8 cellular contexts compared by ENCODE assay signal in the genomic region with DNA sequence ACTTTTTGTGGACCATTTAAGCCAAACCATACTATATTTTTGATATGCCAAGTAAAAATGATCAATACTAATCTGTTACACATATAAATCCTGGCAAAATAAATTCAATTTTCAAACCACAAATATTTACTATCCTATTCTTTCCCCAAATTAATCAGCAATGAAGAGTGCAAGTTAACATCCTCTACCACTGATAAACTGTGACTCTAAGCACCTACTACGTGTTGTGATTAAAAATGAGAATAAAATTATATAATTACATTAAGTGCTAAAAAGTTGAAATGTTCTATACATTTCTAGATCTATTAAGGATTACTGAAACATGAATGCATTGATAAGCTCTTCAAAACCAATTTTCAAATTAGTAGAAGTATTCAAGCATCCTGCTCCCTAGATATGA. TPM values are rescaled to one million over a fixed set of nuclear protein-coding genes. Genes with fewer than 3 reads are reported as not detected.
DNase-seq lines count a peak whose midpoint lies in the region; ATAC-seq and TF ChIP-seq lines count a peak whose summit lies in the region.

No MANE protein-coding gene starts in this region.

- peaks cover 20% of the 10 kb centered on the region for H3K4me1 ChIP-seq in CD8-positive, alpha-beta T cell (ENCODE audit: insufficient read depth, low read length)
- no peaks in the 10 kb centered on the region for H3K4me1 ChIP-seq in ectodermal cell (ENCODE audit: control insufficient read depth, insufficient read depth, low read length)
- H3K4me1 ChIP-seq in neuron (ENCODE audit: insufficient read depth, low read length), result no peaks in the 10 kb centered on the region

- H3K4me3 ChIP-seq in CD8-positive, alpha-beta T cell (ENCODE audit: low read depth, low read length), result peak overlapping the region; percentile 41
- peak overlapping the region; percentile 91 for H3K4me3 ChIP-seq in NB4 (ENCODE audit: low read depth, low read length)
- peak overlapping the region; percentile 58 for H3K4me3 ChIP-seq in ectodermal cell (ENCODE audit: insufficient read depth, low read depth, low read length)
- peak overlapping the region; percentile 96 for H3K4me3 ChIP-seq in neuron (ENCODE audit: low read length)

- no peak overlapping the region for H2AFZ ChIP-seq in neuron (ENCODE audit: low read depth, low read length)

- H3K9me3 Mint-ChIP-seq in CD8-positive, alpha-beta T cell, result no peaks in the 10 kb centered on the region

- no peak for TF ChIP-seq CTCF in CD8-positive, alpha-beta T cell (IDR thresholded peaks at IDR 0.05)
- no peak for TF ChIP-seq CTCF in NB4 (IDR thresholded peaks at IDR 0.05; ENCODE audit: low read depth, low read length)

- no peaks in the 10 kb centered on the region for H3K27me3 ChIP-seq in CD8-positive, alpha-beta T cell (ENCODE audit: insufficient read depth, low read length)
- no peaks in the 10 kb centered on the region for H3K27me3 ChIP-seq in ectodermal cell (ENCODE audit: control insufficient read depth, insufficient read depth, low read length, poor library complexity, severe bottlenecking)
- no peaks in the 10 kb centered on the region for H3K27me3 ChIP-seq in neuron (ENCODE audit: insufficient read depth, low read length)

- H3K27ac ChIP-seq in CD8-positive, alpha-beta T cell (ENCODE audit: low read depth, low read length), result no peak overlapping the region
- H3K27ac ChIP-seq in ectodermal cell (ENCODE audit: insufficient read depth, low read depth, low read length, poor library complexity, severe bottlenecking), result no peak overlapping the region

- no peak for TF ChIP-seq POLR2A in NB4 (IDR thresholded peaks at IDR 0.05; ENCODE audit: extremely low read depth, insufficient read length)

- CTCF ChIA-PET in CD8-positive, alpha-beta T cell (lab: Charles Lee), result no interaction called here

- peak overlapping the region; percentile 87 for H3K4me3 Mint-ChIP-seq in CD8-positive, alpha-beta T cell

- no peak for DNase-seq in CD8-positive, alpha-beta T cell
- DNase-seq in NB4 (ENCODE audit: low read depth), result no peak
- no peak for DNase-seq in anterior cingulate cortex (lab: John Stamatoyannopoulos, UW)
- no peak for DNase-seq in retina
- DNase-seq in stimulated activated CD4-positive, alpha-beta T cell treated with anti-CD3 and anti-CD28 coated beads, Interleukin-4, amount 100 ng/mL, for 24 hours, result no peak

- no peaks in the 10 kb centered on the region for H3K9me3 ChIP-seq in CD8-positive, alpha-beta T cell (ENCODE audit: low read length)
- H3K9me3 ChIP-seq in ectodermal cell (ENCODE audit: control insufficient read depth, low read length) (no peaks in the 10 kb centered on the region), neuron (ENCODE audit: low read length) (no peaks in the 10 kb centered on the region)

- H3K27ac Mint-ChIP-seq in CD8-positive, alpha-beta T cell, result peak overlapping the region; percentile 62

- no peaks in the 10 kb centered on the region for H3K27me3 Mint-ChIP-seq in CD8-positive, alpha-beta T cell (ENCODE audit: low read depth)

- H3K36me3 Mint-ChIP-seq in CD8-positive, alpha-beta T cell, result peaks cover 12% of the 10 kb centered on the region

- intact Hi-C loops in CD8-positive, alpha-beta T cell (cut with DNase I, micrococcal nuclease), result loop anchor here in 1 of 2 experiments (10.0 kb wide), 4 partner anchors 69 to 451 kb away; a partner anchor contains a TSS

- no CpG with 5 or more reads among the region's 1 CpG for WGBS in ectodermal cell, 2 experiments

- POLR2A ChIA-PET in CD8-positive, alpha-beta T cell (lab: Charles Lee), result no interaction called here

- H3K4me1 Mint-ChIP-seq in CD8-positive, alpha-beta T cell (ENCODE audit: low read depth), result peaks cover 31% of the 10 kb centered on the region

- H3K36me3 ChIP-seq in CD8-positive, alpha-beta T cell (ENCODE audit: insufficient read depth, low read length), result no peaks in the 10 kb centered on the region
- H3K36me3 ChIP-seq in ectodermal cell (ENCODE audit: control insufficient read depth, insufficient read depth, low read length) (no peaks in the 10 kb centered on the region), neuron (ENCODE audit: insufficient read depth, low read length) (no peaks in the 10 kb centered on the region)

- no peak for ATAC-seq in CD8-positive, alpha-beta T cell
- ATAC-seq in HG02678 (IDR thresholded peaks at IDR 0.05; ENCODE audit: unreplicated experiment), result no peak

RNA-seq across cellular contexts. Expression of a gene that starts 3.4 kb away (rescaled TPM):
- 10 to 100 TPM; 29.7 TPM for total RNA-seq in CD8-positive, alpha-beta T cell
- polyA plus RNA-seq in ectodermal cell (2013, experiment 1 of 4), result 7.7 TPM
- polyA plus RNA-seq in ectodermal cell (2013, experiment 2 of 4), result 8.5 TPM
- polyA plus RNA-seq in ectodermal cell (2013, experiment 3 of 4), result 6.7 TPM
- polyA plus RNA-seq in ectodermal cell (2013, experiment 4 of 4), result 7.1 TPM

RNA-seq across cellular contexts. Expression of a gene that starts 31.2 kb away (rescaled TPM):
- total RNA-seq in CD8-positive, alpha-beta T cell, result 100 to 1,000 TPM; 180 to 184 TPM
- polyA plus RNA-seq in ectodermal cell (2013, experiment 1 of 4), result 197 TPM
- polyA plus RNA-seq in ectodermal cell (2013, experiment 2 of 4), result 205 TPM
- 119 TPM for polyA plus RNA-seq in ectodermal cell (2013, experiment 3 of 4)
- 130 TPM for polyA plus RNA-seq in ectodermal cell (2013, experiment 4 of 4)

Comparison
In these comparisons a context has a peak if more than half of its experiments do, and no peak if none do; other contexts are left out.
1. H3K4me3 ChIP-seq: peak in every context shown above with its lines; median percentile 96 in neuron; 91 in NB4; 58 in ectodermal cell; 41 in CD8-positive, alpha-beta T cell.